Comparison of ENCODE assay signal across 8 cellular contexts in genomic region chr12:111368291-111368683, GRCh38. TPM values are rescaled to one million over a fixed set of nuclear protein-coding genes. Genes with fewer than 3 reads are reported as not detected.
DNase-seq lines count a peak whose midpoint lies in the region; ATAC-seq and TF ChIP-seq lines count a peak whose summit lies in the region.

No MANE protein-coding gene starts in this region.

- ATAC-seq in GM19035 (IDR thresholded peaks at IDR 0.05; ENCODE audit: unreplicated experiment): peak; percentile 18
- ATAC-seq in Panc1: peak; percentile 19
- ATAC-seq in HG02763 (IDR thresholded peaks at IDR 0.05; ENCODE audit: unreplicated experiment): no peak

- peak overlapping the region; percentile 84 for H3K4me3 ChIP-seq in Panc1 (ENCODE audit: low read depth in 2 of 2, low read length in 2 of 2)
- H3K4me3 ChIP-seq in epithelial cell of proximal tubule (ENCODE audit: low read depth, low read length): peak overlapping the region; percentile 92

- H3K4me1 Mint-ChIP-seq in neural crest cell: peaks cover 20% of the 10 kb centered on the region

- no peaks in the 10 kb centered on the region for H3K36me3 ChIP-seq in Panc1 (ENCODE audit: control insufficient read depth, insufficient read depth, low read length)

- no peaks in the 10 kb centered on the region for H3K9me3 Mint-ChIP-seq in neural crest cell

- H3K27me3 Mint-ChIP-seq in neural crest cell (ENCODE audit: low read depth): no peaks in the 10 kb centered on the region

- peak overlapping the region; percentile 68 for H3K27ac ChIP-seq in Panc1 (ENCODE audit: low read length)

- CTCF ChIA-PET in Panc1 (lab: Charles Lee): interaction anchor here (1.1 kb wide), 1 partner anchor 29 kb away, joined by 4 read pairs; no protein-coding TSS in a partner anchor

- H3K27ac Mint-ChIP-seq in neural crest cell (ENCODE audit: unreplicated experiment): peak overlapping the region; percentile 50

- no peak for TF ChIP-seq CTCF in Panc1 (IDR thresholded peaks at IDR 0.05)
- TF ChIP-seq CTCF in epithelial cell of proximal tubule (conservative IDR thresholded peaks at IDR 0.05; ENCODE audit: low read depth, low read length): no peak
- TF ChIP-seq CTCF in neural crest cell (conservative IDR thresholded peaks at IDR 0.05): no peak

- DNase-seq in Panc1 (ENCODE audit: low read depth, low spot score): no peak
- DNase-seq in epithelial cell of proximal tubule (ENCODE audit: low read depth): no peak
- DNase-seq in neural crest cell (ENCODE audit: low read depth, low spot score): peak; percentile 14
- no peak for DNase-seq in NCI-H2227 treated with DMSO at 0.1 percent for 48 hours (lab: John Stamatoyannopoulos, UW)
- no peak for DNase-seq in DMS79 (lab: John Stamatoyannopoulos, UW)
- no peak for DNase-seq in islet precursor cell

- POLR2A ChIA-PET in Panc1 (lab: Charles Lee): interaction anchor here (0.5 kb wide), 1 partner anchor 249 kb away, joined by 11 read pairs; no protein-coding TSS in a partner anchor

- in situ Hi-C loops in Panc1 (cut with HindIII; ENCODE audit: low pct_unique_long_range_greater_than_20kb, low sequenced_read_pairs): no loop called here

- H3K27me3 ChIP-seq in Panc1 (ENCODE audit: control insufficient read depth, insufficient read depth, low read length): no peaks in the 10 kb centered on the region

- BruUV-seq in Panc1 (replicated peaks; lab: Mats Ljungman, UMichigan): no TSS peak

- no peaks in the 10 kb centered on the region for H3K9me3 ChIP-seq in Panc1 (ENCODE audit: control insufficient read depth, insufficient read depth, low read depth, low read length)

- intact Hi-C loops in Panc1 (cut with micrococcal nuclease; ENCODE audit: unreplicated experiment): no loop called here

- H3K4me3 Mint-ChIP-seq in neural crest cell: peak overlapping the region; percentile 91

- H3K4me1 ChIP-seq in Panc1 (ENCODE audit: control insufficient read depth, insufficient read depth, low read length): peaks cover 25% of the 10 kb centered on the region

- peaks cover 8% of the 10 kb centered on the region for H3K36me3 Mint-ChIP-seq in neural crest cell (ENCODE audit: low read depth)

RNA-seq across cellular contexts. Expression of gene PHETA1, which starts 0.6 kb away (rescaled TPM):
- 16.3 TPM for total RNA-seq in Panc1 (2021; ENCODE audit: unreplicated experiment)
- 15.3 TPM for polyA plus RNA-seq in Panc1 (2012; ENCODE audit: insufficient read length)
- total RNA-seq in epithelial cell of proximal tubule: 21.2 and 28.7 TPM in 2 replicates
- total RNA-seq in neural crest cell: 34.2 and 34.8 TPM in 2 replicates

RNA-seq across cellular contexts. Expression of gene SH2B3, which starts 37.4 kb away (rescaled TPM):
- total RNA-seq in Panc1 (2021; ENCODE audit: unreplicated experiment) (39.6 TPM), epithelial cell of proximal tubule (34.0 and 59.6 TPM in 2 replicates), neural crest cell (11.3 and 11.8 TPM in 2 replicates)
- 25.5 TPM for polyA plus RNA-seq in Panc1 (2012; ENCODE audit: insufficient read length)
